In genomic region chr3:15329058-15330005, GRCh38 we compare ENCODE assay signal across 9 cellular contexts. TPM values are rescaled to one million over a fixed set of nuclear protein-coding genes. Genes with fewer than 3 reads are reported as not detected.
DNase-seq lines count a peak whose midpoint lies in the region; TF ChIP-seq lines count a peak whose summit lies in the region.
"Had no signal": no experiment of that assay in that cellular context is flagged by ENCODE, and none has a peak within 500 bp of the region (broad histone marks: within the 10 kb centered on the region; RNA-seq: fewer than 3 reads in every experiment).

No MANE protein-coding gene starts in this region.

- TF ChIP-seq CTCF in NB4 (IDR thresholded peaks at IDR 0.05; ENCODE audit: low read depth, low read length) = no peak
- no peak for TF ChIP-seq CTCF in brain (conservative IDR thresholded peaks at IDR 0.05)
- no peak for TF ChIP-seq CTCF in thyroid gland (IDR thresholded peaks at IDR 0.05)

- H3K4me3 ChIP-seq in NB4 (ENCODE audit: low read depth, low read length) = peak overlapping the region; percentile 22
- H3K4me3 ChIP-seq in muscle layer of duodenum (ENCODE audit: low read depth in 1 of 2, low read length in 2 of 2) = no peak overlapping the region
- no peak overlapping the region for H3K4me3 ChIP-seq in thyroid gland (replicated peaks in 1 of 3)
- H3K4me3 ChIP-seq: SJSA1 had no signal

- peaks cover 0 to 2% (median 0%) of the 10 kb centered on the region in 5 experiments for H3K9me3 Mint-ChIP-seq in brain

- H3K36me3 ChIP-seq in muscle layer of duodenum (ENCODE audit: control insufficient read depth in 1 of 2, insufficient read depth in 2 of 2, low read length in 2 of 2) = peaks cover 0 to 4% of the 10 kb centered on the region in 2 donors
- H3K36me3 ChIP-seq in thyroid gland = no peaks in the 10 kb centered on the region

- no peak for DNase-seq in NB4 (ENCODE audit: low read depth)
- no peak for DNase-seq in thyroid gland
- no peak for DNase-seq in hypothalamus (lab: John Stamatoyannopoulos, UW)
- no peak for DNase-seq in NCI-H446 (lab: John Stamatoyannopoulos, UW)
- no peak for DNase-seq in NCI-H345 (lab: John Stamatoyannopoulos, UW)
- DNase-seq: DMS79 treated with DMSO at 0.1 percent for 48 hours had no signal

- WGBS in thyroid gland, 2 donors = 76 to 79% methylated on average over 11 of the region's 11 CpGs

- peaks cover 5 to 22% of the 10 kb centered on the region in 2 donors for H3K4me1 ChIP-seq in muscle layer of duodenum (ENCODE audit: control insufficient read depth in 1 of 2, insufficient read depth in 2 of 2, low read length in 2 of 2)
- H3K4me1 ChIP-seq in thyroid gland = peaks cover 56 to 74% of the 10 kb centered on the region in 2 donors

- H3K4me3 Mint-ChIP-seq in brain = peak overlapping the region; percentile 93 to 98 (median 94)

- H3K9me3 ChIP-seq in muscle layer of duodenum (ENCODE audit: control insufficient read depth in 1 of 2, low read length in 2 of 2) (no peaks in the 10 kb centered on the region), thyroid gland (no peaks in the 10 kb centered on the region)
- H3K9me3 ChIP-seq: SJSA1 had no signal

- H3K27me3 ChIP-seq in muscle layer of duodenum (ENCODE audit: low read depth, low read length) = no peaks in the 10 kb centered on the region
- H3K27me3 ChIP-seq in thyroid gland = no peaks in the 10 kb centered on the region
- H3K27me3 ChIP-seq: SJSA1 had no signal

- peak overlapping the region; percentile 53 to 97 (median 90) for H3K27ac Mint-ChIP-seq in brain

- peaks cover 38% of the 10 kb centered on the region for H3K36me3 Mint-ChIP-seq in brain

- H3K27me3 Mint-ChIP-seq in brain = peaks cover 30% of the 10 kb centered on the region

- no peak for TF ChIP-seq POLR2A in NB4 (IDR thresholded peaks at IDR 0.05; ENCODE audit: extremely low read depth, insufficient read length)
- no peak for TF ChIP-seq POLR2A in thyroid gland (IDR thresholded peaks at IDR 0.05)

- peak overlapping the region; percentile 41 for H3K27ac ChIP-seq in muscle layer of duodenum (ENCODE audit: low read length)
- H3K27ac ChIP-seq in thyroid gland = peak overlapping the region; percentile 33 to 94 (median 91)
- H3K27ac ChIP-seq: SJSA1 had no signal

- H3K4me1 Mint-ChIP-seq in brain = peaks cover 76% of the 10 kb centered on the region

- intact Hi-C loops in thyroid gland (cut with DNase I) = loop anchor here (5.0 kb wide), 1 partner anchor 62 kb away; no protein-coding TSS in a partner anchor

RNA-seq across cellular contexts. Expression of gene SH3BP5, which starts 3.1 kb away (rescaled TPM):
- polyA plus RNA-seq in brain (ENCODE audit: insufficient read depth, low read depth, low replicate concordance) = 48.1 TPM
- total RNA-seq in thyroid gland = 10 to 100 TPM; 60.2 to 90.4 (median 82.0) TPM
